ENCODE assay signal across 18 cellular contexts in the genomic region with DNA sequence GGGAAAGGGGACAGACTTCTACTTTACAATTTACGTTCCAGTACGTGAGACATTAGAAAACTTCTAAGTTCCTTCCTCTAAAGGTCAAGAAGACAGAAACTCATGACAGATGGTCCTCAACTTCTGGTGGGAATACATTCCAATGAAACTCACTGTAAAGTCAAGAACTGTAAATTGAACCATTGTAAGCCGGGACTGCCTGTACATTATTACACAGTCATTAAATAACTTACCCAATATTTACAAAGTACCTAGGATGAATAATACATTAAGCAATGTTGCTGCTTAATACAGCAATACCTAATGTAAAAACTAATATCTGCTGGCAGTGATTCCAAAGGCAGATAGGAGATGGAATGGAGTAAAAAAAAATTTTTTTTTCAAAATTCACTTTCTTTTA. TPM values are rescaled to one million over a fixed set of nuclear protein-coding genes. Genes with fewer than 3 reads are reported as not detected.
"Had no signal": no experiment of that assay in that cellular context is flagged by ENCODE, and none has a peak within 500 bp of the region (broad histone marks: within the 10 kb centered on the region; RNA-seq: fewer than 3 reads in every experiment).

No MANE protein-coding gene starts in this region.

- H3K36me3 Mint-ChIP-seq: naive B cell had no signal

- H3K36me3 ChIP-seq: gastroesophageal sphincter, lower lobe of right lung, prostate gland, stomach, thoracic aorta had no signal

- DNase-seq: activated CD4-positive, alpha-beta memory T cell treated with anti-CD3 and anti-CD28 coated beads, Interleukin-2, amount 10 ng/mL, durations not matched to agents 7 days and 5 days; activated CD4-positive, alpha-beta T cell treated with anti-CD3 and anti-CD28 coated beads for 36 hours; activated CD8-positive, alpha-beta memory T cell treated with anti-CD3 and anti-CD28 coated beads, Interleukin-2, amount 50 U/mL, for 4 hours; activated naive CD4-positive, alpha-beta T cell treated with Interleukin-2 at 50 U/mL for 16 hours; cerebellar nuclear complex; lower lobe of right lung; naive B cell; nucleus accumbens; stimulated activated CD4-positive, alpha-beta T cell treated with anti-CD3 and anti-CD28 coated beads, Interleukin-15, amount 100 ng/mL, for 24 hours; stimulated activated CD4-positive, alpha-beta T cell treated with anti-CD3 and anti-CD28 coated beads, Interleukin-4, amount 100 ng/mL, for 4 hours; stomach; T-helper 1 cell; WERI-Rb-1 had no signal

- H3K27me3 Mint-ChIP-seq: activated CD4-positive, alpha-beta memory T cell treated with anti-CD3 and anti-CD28 coated beads, Interleukin-2, amount 10 ng/mL, durations not matched to agents 7 days and 5 days; activated CD4-positive, alpha-beta T cell treated with anti-CD3 and anti-CD28 coated beads for 36 hours; naive B cell had no signal

- H3K4me2 ChIP-seq: hepatocyte had no signal

- H3K27ac Mint-ChIP-seq: activated CD4-positive, alpha-beta memory T cell treated with anti-CD3 and anti-CD28 coated beads, Interleukin-2, amount 10 ng/mL, durations not matched to agents 7 days and 5 days; activated CD4-positive, alpha-beta T cell treated with anti-CD3 and anti-CD28 coated beads for 36 hours; activated T-helper 1 cell treated with anti-CD3 and anti-CD28 coated beads, Interleukin-12 subunit alpha, Interleukin-12 subunit beta, Interleukin-2, Interleukin-4 antibody, amounts not matched to agents 30 ng/mL and 10 ng/mL and 1 ng/mL, durations not matched to agents 14 hours and 24 hours and 36 hours; naive B cell had no signal

- H3K4me3 ChIP-seq: gastroesophageal sphincter, hepatocyte, lower lobe of right lung, prostate gland, stomach, thoracic aorta had no signal

- H3K4me1 Mint-ChIP-seq: activated CD4-positive, alpha-beta memory T cell treated with anti-CD3 and anti-CD28 coated beads, Interleukin-2, amount 10 ng/mL, durations not matched to agents 7 days and 5 days; activated CD4-positive, alpha-beta T cell treated with anti-CD3 and anti-CD28 coated beads for 36 hours; naive B cell had no signal

- H3K4me3 Mint-ChIP-seq: activated CD4-positive, alpha-beta memory T cell treated with anti-CD3 and anti-CD28 coated beads, Interleukin-2, amount 10 ng/mL, durations not matched to agents 7 days and 5 days; activated CD4-positive, alpha-beta T cell treated with anti-CD3 and anti-CD28 coated beads for 36 hours; activated T-helper 1 cell treated with anti-CD3 and anti-CD28 coated beads, Interleukin-12 subunit alpha, Interleukin-12 subunit beta, Interleukin-2, Interleukin-4 antibody, amounts not matched to agents 30 ng/mL and 10 ng/mL and 1 ng/mL, durations not matched to agents 14 hours and 24 hours and 36 hours; naive B cell had no signal

- H2AFZ ChIP-seq: hepatocyte had no signal

- H3K27ac ChIP-seq: gastroesophageal sphincter, hepatocyte, lower lobe of right lung, prostate gland, stomach, thoracic aorta, WERI-Rb-1 had no signal

- H3K9me3 ChIP-seq: gastroesophageal sphincter, lower lobe of right lung, prostate gland, stomach, thoracic aorta had no signal

- ATAC-seq: activated CD4-positive, alpha-beta T cell treated with anti-CD3 and anti-CD28 coated beads for 36 hours; gastroesophageal sphincter; lower lobe of right lung had no signal

- H3K4me1 ChIP-seq: lower lobe of right lung, prostate gland had no signal

- H3K27me3 ChIP-seq: gastroesophageal sphincter, hepatocyte, stomach had no signal

RNA-seq across cellular contexts. Expression of gene CDH2, which starts 51.9 kb away (rescaled TPM):
- total RNA-seq: activated CD4-positive, alpha-beta memory T cell treated with anti-CD3 and anti-CD28 coated beads, Interleukin-2, amount 10 ng/mL, durations not matched to agents 7 days and 5 days; activated CD4-positive, alpha-beta T cell treated with anti-CD3 and anti-CD28 coated beads for 36 hours had no signal
